In the genomic region with DNA sequence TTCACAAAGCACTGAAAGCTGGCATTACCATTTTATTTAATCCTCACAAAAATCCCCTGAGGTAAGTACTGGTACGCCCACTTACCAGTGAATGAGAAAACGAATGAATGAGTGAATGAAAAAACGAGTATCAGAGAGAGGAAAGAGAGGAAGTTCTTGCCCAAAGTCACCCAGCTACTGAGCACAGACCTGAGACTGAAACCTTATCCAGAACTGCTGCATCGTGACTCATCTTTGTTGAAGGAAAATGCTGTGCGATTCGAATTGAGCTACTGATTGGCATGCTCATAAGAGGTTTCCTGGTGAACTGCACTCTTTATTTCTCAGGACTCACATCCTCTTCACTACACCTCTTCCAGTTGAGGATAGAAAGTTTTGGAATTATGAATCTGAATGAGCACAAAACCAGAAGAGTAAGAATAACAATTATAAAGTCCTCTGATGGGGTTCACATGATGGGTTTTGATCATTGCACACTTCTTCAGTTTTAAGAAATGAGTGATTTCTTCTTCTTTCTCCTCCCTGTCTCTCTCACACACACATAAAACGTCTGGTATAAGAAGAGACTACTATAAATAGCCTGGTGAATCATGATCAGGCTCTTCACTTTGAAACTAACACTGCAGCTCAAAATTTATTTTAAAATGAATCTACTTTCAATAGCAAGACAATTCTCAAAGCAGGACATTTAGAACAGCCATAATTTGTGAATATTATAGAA, we compare ENCODE assay signal across 8 cellular contexts. TPM values are rescaled to one million over a fixed set of nuclear protein-coding genes. Genes with fewer than 3 reads are reported as not detected.
A peak's percentile ranks its signal among the peaks of the same experiment; 100 is the strongest.
DNase-seq lines count a peak whose midpoint lies in the region; ATAC-seq and TF ChIP-seq lines count a peak whose summit lies in the region.

No MANE protein-coding gene starts in this region.

- ATAC-seq in HG03103 (IDR thresholded peaks at IDR 0.05; ENCODE audit: low read depth, unreplicated experiment), result peak; percentile 40
- peak; percentile 92 for ATAC-seq in foreskin keratinocyte
- no peak for ATAC-seq in HG02678 (IDR thresholded peaks at IDR 0.05; ENCODE audit: unreplicated experiment)

- H3K4me1 Mint-ChIP-seq in T-helper 1 cell treated with Interleukin-12 subunit alpha and Interleukin-12 subunit beta and Interleukin-4 antibody, amounts not matched to agents 30 μg/mL and 1 μg/mL, for 36 hours (ENCODE audit: low read depth), result peaks cover 75% of the 10 kb centered on the region

- H3K27ac Mint-ChIP-seq in T-helper 1 cell treated with Interleukin-12 subunit alpha and Interleukin-12 subunit beta and Interleukin-4 antibody, amounts not matched to agents 30 μg/mL and 1 μg/mL, for 36 hours, result peak overlapping the region; percentile 89

- H3K4me1 ChIP-seq in foreskin keratinocyte, result peaks cover 22% of the 10 kb centered on the region

- no peaks in the 10 kb centered on the region for H3K27me3 Mint-ChIP-seq in T-helper 1 cell treated with Interleukin-12 subunit alpha and Interleukin-12 subunit beta and Interleukin-4 antibody, amounts not matched to agents 30 μg/mL and 1 μg/mL, for 36 hours (ENCODE audit: low read depth)

- H3K27me3 ChIP-seq in foreskin keratinocyte, result no peaks in the 10 kb centered on the region

- no peaks in the 10 kb centered on the region for H3K9me3 Mint-ChIP-seq in T-helper 1 cell treated with Interleukin-12 subunit alpha and Interleukin-12 subunit beta and Interleukin-4 antibody, amounts not matched to agents 30 μg/mL and 1 μg/mL, for 36 hours

- peaks cover 63% of the 10 kb centered on the region for H3K36me3 Mint-ChIP-seq in T-helper 1 cell treated with Interleukin-12 subunit alpha and Interleukin-12 subunit beta and Interleukin-4 antibody, amounts not matched to agents 30 μg/mL and 1 μg/mL, for 36 hours (ENCODE audit: low read depth)

- DNase-seq in activated CD4-positive, alpha-beta T cell treated with anti-CD3 and anti-CD28 coated beads for 48 hours, result peak; percentile 61
- DNase-seq in activated CD4-positive, alpha-beta T cell treated with anti-CD3 and anti-CD28 coated beads, Interleukin-2, amount 50 U/mL, for 1 hour, result no peak
- DNase-seq in foreskin keratinocyte (peak; percentile 64 to 85), epidermal melanocyte (ENCODE audit: insufficient read length, low spot score) (no peak), NCI-H82 (lab: John Stamatoyannopoulos, UW) (no peak)

- H3K4me3 Mint-ChIP-seq in T-helper 1 cell treated with Interleukin-12 subunit alpha and Interleukin-12 subunit beta and Interleukin-4 antibody, amounts not matched to agents 30 μg/mL and 1 μg/mL, for 36 hours, result peak overlapping the region; percentile 49

- peak overlapping the region; percentile 85 for H3K27ac ChIP-seq in foreskin keratinocyte

- TF ChIP-seq CTCF in foreskin keratinocyte (conservative IDR thresholded peaks at IDR 0.05), result no peak

RNA-seq across cellular contexts. Expression of gene IL12RB2, which starts 32.1 kb away (rescaled TPM):
- 1.9 and 2.1 TPM in 2 replicates for total RNA-seq in foreskin keratinocyte
- polyA plus RNA-seq in foreskin keratinocyte, result 0.79 and 1.9 TPM in 2 replicates

Comparison
In these comparisons a context has a peak if more than half of its experiments do, and no peak if none do; other contexts are left out.
1. DNase-seq: peak in activated CD4-positive, alpha-beta T cell treated with anti-CD3 and anti-CD28 coated beads for 48 hours (single experiment) and foreskin keratinocyte (2 of 2); none in activated CD4-positive, alpha-beta T cell treated with anti-CD3 and anti-CD28 coated beads, Interleukin-2, amount 50 U/mL, for 1 hour (single experiment), epidermal melanocyte (single experiment) and NCI-H82 (single experiment).